17 cellular contexts compared by ENCODE assay signal in the genomic region with DNA sequence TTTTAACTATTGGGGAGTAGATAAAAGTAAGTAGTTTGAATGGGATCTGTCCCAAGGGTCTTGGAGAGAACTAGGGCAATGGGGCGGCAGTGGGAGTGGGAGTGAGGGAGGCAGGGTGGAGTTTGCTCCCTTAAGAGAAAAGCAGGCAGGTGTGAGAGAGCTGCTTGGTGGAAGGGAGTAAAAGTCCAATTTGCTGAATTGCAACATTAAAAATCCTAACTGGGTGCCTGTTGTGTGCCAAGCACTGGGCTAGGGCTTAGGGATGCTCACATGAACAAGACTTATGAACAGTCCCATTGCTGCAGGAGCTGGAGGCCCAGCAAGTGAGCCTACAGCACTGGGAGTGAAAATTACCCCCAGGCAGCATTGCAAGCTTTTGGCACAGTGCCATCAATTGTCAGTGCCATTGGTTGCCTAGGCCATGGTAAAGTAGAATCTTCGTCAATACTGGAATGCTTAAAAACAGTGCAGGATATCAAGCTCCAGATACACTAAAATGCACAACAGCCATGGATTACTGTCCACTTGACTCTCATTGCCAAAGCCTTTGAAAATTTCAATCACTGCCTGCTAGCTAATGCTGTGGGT.
DNase-seq lines count a peak whose midpoint lies in the region; FAIRE-seq and TF ChIP-seq lines count a peak whose summit lies in the region.
"Had no signal": no experiment of that assay in that cellular context is flagged by ENCODE, and none has a peak within 500 bp of the region (broad histone marks: within the 10 kb centered on the region; RNA-seq: fewer than 3 reads in every experiment).

No MANE protein-coding gene starts in this region.

- no peak for TF ChIP-seq RAD21 in H1 (IDR thresholded peaks at IDR 0.05 in 1 of 2, conservative IDR thresholded peaks at IDR 0.05 in 1 of 2; ENCODE audit: low read depth in 2 of 2, low read length in 2 of 2)

- H3K23me2 ChIP-seq in H1 (ENCODE audit: low read depth, low read length) = 0 out of 2 replicates have a peak, but pooled peaks cover 3% of the 10 kb centered on the region

- H3K4me1 ChIP-seq in Loucy (ENCODE audit: insufficient read depth, low read length, poor library complexity, severe bottlenecking) (peaks cover 5% of the 10 kb centered on the region), H1 (replicated peaks in 1 of 4; ENCODE audit: control insufficient read depth in 3 of 4, insufficient read depth in 4 of 4, low read length in 3 of 4) (peaks cover 5 to 16% (median 11%) of the 10 kb centered on the region in 4 experiments; a peak in 5 of 7 replicates)

- H4K91ac ChIP-seq in H1 (replicated peaks; ENCODE audit: insufficient read length, low read length) = peak overlapping the region; percentile 80

- H2BK5ac ChIP-seq in H1 (ENCODE audit: low read depth, low read length) = peak overlapping the region; percentile 49; the same call in 1 of the 2 replicates

- H3K9ac ChIP-seq in Loucy (ENCODE audit: low read depth, low read length, poor library complexity, severe bottlenecking) = no peak overlapping the region
- H3K9ac ChIP-seq in H1 (replicated peaks in 1 of 4; ENCODE audit: extremely low read depth in 1 of 4, low read depth in 3 of 4, low read length in 3 of 4) = no peak overlapping the region
- H3K9ac ChIP-seq: GM23248 had no signal

- peak overlapping the region; percentile 36; the same call in 1 of the 2 replicates for H4K8ac ChIP-seq in H1 (ENCODE audit: extremely low read depth, insufficient read depth, low read length)

- H4K5ac ChIP-seq in H1 (ENCODE audit: insufficient read length, low read depth, low read length) = no peak overlapping the region

- no peaks in the 10 kb centered on the region for H3F3A ChIP-seq in Loucy (ENCODE audit: low read depth)

- H3K4ac ChIP-seq in H1 (replicated peaks; ENCODE audit: insufficient read length, low read depth, low read length) = no peak overlapping the region

- no peak overlapping the region for H3K27ac ChIP-seq in H1 (ENCODE audit: low read depth, low read length)
- H3K27ac ChIP-seq in coronary artery = no peak overlapping the region
- H3K27ac ChIP-seq: GM23248 had no signal

- H3K14ac ChIP-seq in H1 (ENCODE audit: insufficient read length) = no peak overlapping the region

- H3K56ac ChIP-seq in H1 (replicated peaks; ENCODE audit: insufficient read length, low read depth, low read length) = no peak overlapping the region

- TF ChIP-seq CTCF in Loucy (conservative IDR thresholded peaks at IDR 0.05; ENCODE audit: low read length) (no peak), H1 (IDR thresholded peaks at IDR 0.05; ENCODE audit: control extremely low read depth in 1 of 3, insufficient read depth in 1 of 3, low read depth in 1 of 3, low read length in 3 of 3) (no peak), coronary artery (IDR thresholded peaks at IDR 0.05) (no peak)

- H3K4me3 ChIP-seq in Loucy (ENCODE audit: low read length, poor library complexity, severe bottlenecking) = no peak overlapping the region
- H3K4me3 ChIP-seq in H1 (ENCODE audit: extremely low read depth in 1 of 4, insufficient read depth in 2 of 4, low read depth in 3 of 4, low read length in 4 of 4) = no peak overlapping the region
- H3K4me3 ChIP-seq in coronary artery = no peak overlapping the region
- H3K4me3 ChIP-seq: GM23248, MG63 had no signal

- 89% methylated on average over 2 of the region's 2 CpGs; no CpG with 5 or more reads in 1 of the 2 experiments for WGBS in H1 (ENCODE audit: extremely low coverage in 1 of 2, insufficient coverage in 1 of 2, insufficient read length in 1 of 2, insufficient replicate concordance in 2 of 2, low coverage in 1 of 2, low lambda C conversion rate in 2 of 2, missing lambda C conversion rate in 1 of 2), 2 experiments

- H2AFZ ChIP-seq in Loucy (ENCODE audit: low read length) (0 out of 2 replicates have a peak overlapping the region, but pooled peaks have one; percentile 4), H1 (ENCODE audit: low read length) (no peak overlapping the region)
- H2AFZ ChIP-seq: GM23248 had no signal

- no peak overlapping the region for H2BK15ac ChIP-seq in H1 (ENCODE audit: low read length)

- H4K20me1 ChIP-seq in Loucy (ENCODE audit: insufficient read depth, low read length, poor library complexity, severe bottlenecking) = no peaks in the 10 kb centered on the region
- peaks cover 0 to 1% of the 10 kb centered on the region in 2 experiments for H4K20me1 ChIP-seq in H1 (replicated peaks in 1 of 2; ENCODE audit: control insufficient read depth in 1 of 2, insufficient read depth in 2 of 2, low read length in 2 of 2)

- no peak for TF ChIP-seq EP300 in H1 (IDR thresholded peaks at IDR 0.05; ENCODE audit: borderline replicate concordance in 1 of 2, low read depth in 2 of 2, low read length in 2 of 2)

- DNase-seq in NCI-H82 (lab: John Stamatoyannopoulos, UW) (peak; percentile 55), NCI-H82 treated with DMSO at 0.1 percent for 48 hours (lab: John Stamatoyannopoulos, UW; ENCODE audit: unreplicated experiment) (no peak), H1 (ENCODE audit: low read depth in 1 of 2, low spot score in 2 of 2) (no peak), epidermal melanocyte (ENCODE audit: insufficient read length, low spot score) (no peak), coronary artery (ENCODE audit: low spot score) (no peak), NCI-H446 treated with DMSO at 0.1 percent for 48 hours (lab: John Stamatoyannopoulos, UW) (no peak)
- DNase-seq: DMS153; GM23248; KG1; MG63; NCI-H1092 treated with DMSO at 0.1 percent for 48 hours; NCI-H2081 treated with DMSO at 0.1 percent for 48 hours; NK-92 treated with Interleukin-12 subunit alpha and Interleukin-12 subunit beta, amount 100 ng/mL, for 24 hours; T-cell; T1000 had no signal

- H3K9me2 ChIP-seq in Loucy (replicated peaks; ENCODE audit: low read depth, low read length) = no peaks in the 10 kb centered on the region

- no peak overlapping the region for H3K4me2 ChIP-seq in Loucy (ENCODE audit: low read depth, low read length, poor library complexity, severe bottlenecking)
- no peak overlapping the region for H3K4me2 ChIP-seq in H1 (ENCODE audit: insufficient read depth in 1 of 2, low read depth in 2 of 2, low read length in 2 of 2)

- no peaks in the 10 kb centered on the region for H3K9me3 ChIP-seq in Loucy (ENCODE audit: insufficient read depth, low read depth, low read length)
- 0 out of 4 replicates have a peak, but pooled peaks cover 0 to 2% of the 10 kb centered on the region in 2 experiments for H3K9me3 ChIP-seq in H1 (ENCODE audit: insufficient read depth in 2 of 2, low read depth in 1 of 2, low read length in 1 of 2)
- H3K9me3 ChIP-seq: MG63 had no signal

- H3K27me3 ChIP-seq in Loucy (ENCODE audit: insufficient read depth, low read length, poor library complexity, severe bottlenecking) (no peaks in the 10 kb centered on the region), H1 (replicated peaks in 1 of 4; ENCODE audit: control insufficient read depth in 3 of 4, extremely low read depth in 1 of 4, insufficient read depth in 3 of 4, low read length in 3 of 4) (no peaks in the 10 kb centered on the region)
- H3K27me3 ChIP-seq: MG63 had no signal

- H2BK120ac ChIP-seq in H1 (replicated peaks; ENCODE audit: low read depth, low read length) = peak overlapping the region; percentile 51

- no peak for TF ChIP-seq POLR2A in H1 (IDR thresholded peaks at IDR 0.05; ENCODE audit: control extremely low read depth in 1 of 2, low read depth in 2 of 2, low read length in 2 of 2)

- CTCF ChIA-PET in H1 (lab: Charles Lee; ENCODE audit: partially characterized antibody) = interaction anchor here (0.5 to 1.4 kb wide), 6 partner anchors 17 to 473 kb away, joined by 3 read pairs; no protein-coding TSS in a partner anchor

- 0 out of 2 replicates have a peak overlapping the region, but pooled peaks have one; percentile 19 for H3K18ac ChIP-seq in H1 (ENCODE audit: extremely low read depth, low read length)

- H2BK12ac ChIP-seq in H1 (ENCODE audit: low read depth, low read length) = peak overlapping the region; percentile 90

- H2BK20ac ChIP-seq in H1 (ENCODE audit: low read length) = no peak overlapping the region

- H3K36me3 ChIP-seq in Loucy (ENCODE audit: insufficient read depth, low read length) (no peaks in the 10 kb centered on the region), H1 (ENCODE audit: control insufficient read depth in 2 of 4, insufficient read depth in 4 of 4, low read length in 3 of 4) (no peaks in the 10 kb centered on the region)
- H3K36me3 ChIP-seq: MG63 had no signal

- no peak overlapping the region for H2AK5ac ChIP-seq in H1 (ENCODE audit: low read depth, low read length)

- H3K79me1 ChIP-seq in H1 (ENCODE audit: low read depth, low read length) = no peaks in the 10 kb centered on the region; the same call in 1 of the 2 replicates

- FAIRE-seq in H1 (lab: Jason Lieb, UNC) = no peak
- FAIRE-seq: GM18507 had no signal

- no peak overlapping the region for H3K23ac ChIP-seq in H1 (ENCODE audit: insufficient read length)

- no peaks in the 10 kb centered on the region for H3K79me2 ChIP-seq in Loucy (ENCODE audit: insufficient read depth, low read length)
- peaks cover 8 to 23% of the 10 kb centered on the region in 2 experiments; a peak in 2 of 4 replicates for H3K79me2 ChIP-seq in H1 (ENCODE audit: control insufficient read depth in 1 of 2, insufficient read depth in 2 of 2, low read length in 2 of 2)

- POLR2A ChIA-PET in H1 (lab: Charles Lee; ENCODE audit: partially characterized antibody) = interaction anchor here (0.8 kb wide), 1 partner anchor 168 kb away, joined by 3 read pairs; no protein-coding TSS in a partner anchor

TF ChIP-seq in H1, 55 proteins besides CTCF, POLR2A, EP300 and RAD21:
- TF ChIP-seq, protein P1, sequence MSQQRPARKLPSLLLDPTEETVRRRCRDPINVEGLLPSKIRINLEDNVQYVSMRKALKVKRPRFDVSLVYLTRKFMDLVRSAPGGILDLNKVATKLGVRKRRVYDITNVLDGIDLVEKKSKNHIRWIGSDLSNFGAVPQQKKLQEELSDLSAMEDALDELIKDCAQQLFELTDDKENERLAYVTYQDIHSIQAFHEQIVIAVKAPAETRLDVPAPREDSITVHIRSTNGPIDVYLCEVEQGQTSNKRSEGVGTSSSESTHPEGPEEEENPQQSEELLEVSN (IDR thresholded peaks at IDR 0.05) = no peak
- TF ChIP-seq TBP (IDR thresholded peaks at IDR 0.05; ENCODE audit: low read depth, low read length) = no peak
TF ChIP-seq in H1: peak in this region for 0.
